In genomic region chr3:71688121-71688520, GRCh38 we compare ENCODE assay signal across 1 cellular context.
TF ChIP-seq lines count a peak whose summit lies in the region.

No MANE protein-coding gene starts in this region.

TF ChIP-seq in H1, 55 proteins besides CTCF, POLR2A, EP300 and RAD21 (continued from another document):
- TF ChIP-seq E2F6 (IDR thresholded peaks at IDR 0.05) (no peak), POLR2AphosphoS5 (IDR thresholded peaks at IDR 0.05; ENCODE audit: low read depth, low read length) (no peak), TAF1 (IDR thresholded peaks at IDR 0.05; ENCODE audit: low read depth, low read length) (no peak), HDAC2 (IDR thresholded peaks at IDR 0.05; ENCODE audit: borderline replicate concordance in 1 of 2, low read depth in 2 of 2, low read length in 2 of 2) (no peak), KDM4A (IDR thresholded peaks at IDR 0.05; ENCODE audit: low read depth, low read length, severe bottlenecking) (no peak), CEBPB (IDR thresholded peaks at IDR 0.05; ENCODE audit: low read depth, low read length) (no peak), FOSL1 (IDR thresholded peaks at IDR 0.05; ENCODE audit: insufficient read depth, low read depth, low read length) (no peak)
